20 cellular contexts compared by ENCODE assay signal in genomic region chr2:55365303-55365702, GRCh38. TPM values are rescaled to one million over a fixed set of nuclear protein-coding genes. Genes with fewer than 3 reads are reported as not detected.
A peak's percentile ranks its signal among the peaks of the same experiment; 100 is the strongest.
DNase-seq lines count a peak whose midpoint lies in the region; ATAC-seq, FAIRE-seq and TF ChIP-seq lines count a peak whose summit lies in the region.
"Had no signal": no experiment of that assay in that cellular context is flagged by ENCODE, and none has a peak within 500 bp of the region (broad histone marks: within the 10 kb centered on the region; RNA-seq: fewer than 3 reads in every experiment).

No MANE protein-coding gene starts in this region.

- H3K27ac ChIP-seq in OCI-LY1 (ENCODE audit: low read depth, low read length, poor library complexity, severe bottlenecking) (peak overlapping the region; percentile 95), caudate nucleus (ENCODE audit: low read depth, low read length) (peak overlapping the region; percentile 93)
- H3K27ac ChIP-seq: KMS-11, SJSA1 had no signal

- peaks cover 51% of the 10 kb centered on the region for H3K79me2 ChIP-seq in OCI-LY1 (ENCODE audit: insufficient read depth, low read length)

- TF ChIP-seq CTCF in OCI-LY1 (IDR thresholded peaks at IDR 0.05; ENCODE audit: low read length) (no peak), omental fat pad (IDR thresholded peaks at IDR 0.05) (no peak)

- H3K27me3 Mint-ChIP-seq in activated CD4-positive, alpha-beta memory T cell treated with anti-CD3 and anti-CD28 coated beads, Interleukin-2, amount 10 ng/mL, durations not matched to agents 7 days and 5 days, result no peaks in the 10 kb centered on the region
- H3K27me3 Mint-ChIP-seq: natural killer cell treated with Interleukin-12 subunit alpha and Interleukin-12 subunit beta and Interleukin-15 and Interleukin-18, amount 100 ng/mL, for 72 hours had no signal

- H3K4me3 ChIP-seq in OCI-LY1 (ENCODE audit: low read depth, low read length, poor library complexity, severe bottlenecking), result peak overlapping the region; percentile 65
- H3K4me3 ChIP-seq: heart right ventricle, left ventricle myocardium inferior, SJSA1, transverse colon had no signal

- no peak overlapping the region for H2AFZ ChIP-seq in OCI-LY1 (ENCODE audit: low read length)

- H3K4me1 Mint-ChIP-seq in activated CD4-positive, alpha-beta memory T cell treated with anti-CD3 and anti-CD28 coated beads, Interleukin-2, amount 10 ng/mL, durations not matched to agents 7 days and 5 days, result no peaks in the 10 kb centered on the region

- H3K4me1 ChIP-seq in OCI-LY1 (ENCODE audit: insufficient read depth, low read length, severe bottlenecking), result peaks cover 56% of the 10 kb centered on the region
- H3K4me1 ChIP-seq: SJSA1 had no signal

- no peaks in the 10 kb centered on the region for H3K36me3 Mint-ChIP-seq in activated CD4-positive, alpha-beta memory T cell treated with anti-CD3 and anti-CD28 coated beads, Interleukin-2, amount 10 ng/mL, durations not matched to agents 7 days and 5 days (ENCODE audit: low read depth)
- H3K36me3 Mint-ChIP-seq: natural killer cell treated with Interleukin-12 subunit alpha and Interleukin-12 subunit beta and Interleukin-15 and Interleukin-18, amount 100 ng/mL, for 72 hours had no signal

- peaks cover 46% of the 10 kb centered on the region for H3K36me3 ChIP-seq in OCI-LY1 (ENCODE audit: insufficient read depth, low read length)
- H3K36me3 ChIP-seq: left ventricle myocardium inferior, SJSA1, transverse colon had no signal

- peak overlapping the region; percentile 68 for H3K9ac ChIP-seq in OCI-LY1 (ENCODE audit: low read length)
- H3K9ac ChIP-seq: KMS-11 had no signal

- CTCF ChIA-PET in activated CD4-positive, alpha-beta memory T cell treated with anti-CD3 and anti-CD28 coated beads, Interleukin-2, amount 10 ng/mL, durations not matched to agents 7 days and 5 days (lab: Charles Lee), result no interaction called here

- H3F3A ChIP-seq in OCI-LY1 (ENCODE audit: insufficient read depth, low read length), result peaks cover 5% of the 10 kb centered on the region; the same call in 1 of the 2 replicates

- no peaks in the 10 kb centered on the region for H3K27me3 ChIP-seq in OCI-LY1 (ENCODE audit: insufficient read depth, low read length)
- H3K27me3 ChIP-seq: heart right ventricle, SJSA1, transverse colon had no signal

- peak overlapping the region; percentile 87 for H3K4me2 ChIP-seq in OCI-LY1 (ENCODE audit: low read length)
- H3K4me2 ChIP-seq: KMS-11 had no signal

- no peak overlapping the region for H3K27ac Mint-ChIP-seq in activated CD4-positive, alpha-beta memory T cell treated with anti-CD3 and anti-CD28 coated beads, Interleukin-2, amount 10 ng/mL, durations not matched to agents 7 days and 5 days
- H3K27ac Mint-ChIP-seq: natural killer cell treated with Interleukin-12 subunit alpha and Interleukin-12 subunit beta and Interleukin-15 and Interleukin-18, amount 100 ng/mL, for 72 hours had no signal

- ATAC-seq in omental fat pad (ENCODE audit: low FRiP score), result peak; percentile 76
- no peak for ATAC-seq in HG03097 (IDR thresholded peaks at IDR 0.05; ENCODE audit: low FRiP score, unreplicated experiment)
- ATAC-seq: heart right ventricle; natural killer cell treated with Interleukin-12 subunit alpha and Interleukin-12 subunit beta and Interleukin-15 and Interleukin-18, amount 100 ng/mL, for 72 hours had no signal

- H3K9me3 Mint-ChIP-seq in activated CD4-positive, alpha-beta memory T cell treated with anti-CD3 and anti-CD28 coated beads, Interleukin-2, amount 10 ng/mL, durations not matched to agents 7 days and 5 days, result no peaks in the 10 kb centered on the region
- H3K9me3 Mint-ChIP-seq: natural killer cell treated with Interleukin-12 subunit alpha and Interleukin-12 subunit beta and Interleukin-15 and Interleukin-18, amount 100 ng/mL, for 72 hours had no signal

- no peak overlapping the region for H3K4me3 Mint-ChIP-seq in activated CD4-positive, alpha-beta memory T cell treated with anti-CD3 and anti-CD28 coated beads, Interleukin-2, amount 10 ng/mL, durations not matched to agents 7 days and 5 days
- H3K4me3 Mint-ChIP-seq: natural killer cell treated with Interleukin-12 subunit alpha and Interleukin-12 subunit beta and Interleukin-15 and Interleukin-18, amount 100 ng/mL, for 72 hours had no signal

- no peaks in the 10 kb centered on the region for H3K9me2 ChIP-seq in OCI-LY1 (ENCODE audit: low read depth, low read length)

- H4K20me1 ChIP-seq in OCI-LY1 (ENCODE audit: insufficient read depth, low read length), result no peaks in the 10 kb centered on the region

- peak; percentile 18 for FAIRE-seq in GM18507 (lab: Jason Lieb, UNC)
- FAIRE-seq: GM12891 had no signal

- H3K9me3 ChIP-seq in OCI-LY1 (ENCODE audit: low read length), result no peaks in the 10 kb centered on the region
- H3K9me3 ChIP-seq: heart right ventricle, left ventricle myocardium inferior, SJSA1, transverse colon had no signal

- POLR2A ChIA-PET in activated CD4-positive, alpha-beta memory T cell treated with anti-CD3 and anti-CD28 coated beads, Interleukin-2, amount 10 ng/mL, durations not matched to agents 7 days and 5 days (lab: Charles Lee), result no interaction called here

- DNase-seq in GM18507 (ENCODE audit: extremely low spot score, insufficient read length, low read depth), result no peak
- no peak for DNase-seq in caudate nucleus (lab: John Stamatoyannopoulos, UW)
- DNase-seq in omental fat pad (ENCODE audit: low spot score), result no peak
- no peak for DNase-seq in NCI-H1105 treated with DMSO at 0.1 percent for 48 hours (lab: John Stamatoyannopoulos, UW)
- no peak for DNase-seq in activated CD4-positive, alpha-beta memory T cell treated with anti-CD3 and anti-CD28 coated beads, Interleukin-2, amount 10 ng/mL, durations not matched to agents 7 days and 5 days
- no peak for DNase-seq in stimulated activated naive CD4-positive, alpha-beta T cell (lab: John Stamatoyannopoulos, UW)
- DNase-seq: activated naive CD4-positive, alpha-beta T cell; central memory CD4-positive, alpha-beta T cell; DND-41; heart right ventricle; left ventricle myocardium inferior; NCI-H2081 treated with DMSO at 0.1 percent for 48 hours; retina; transverse colon had no signal

RNA-seq across cellular contexts. Expression of gene CCDC88A, which starts 54.4 kb away (rescaled TPM):
- total RNA-seq in omental fat pad, result 100 to 1,000 TPM in 1 of 4 donors, 10 to 100 TPM in 3; 38.0 to 141 (median 64.3) TPM
- total RNA-seq in activated CD4-positive, alpha-beta memory T cell treated with anti-CD3 and anti-CD28 coated beads, Interleukin-2, amount 10 ng/mL, durations not matched to agents 7 days and 5 days, result 10 to 100 TPM; 11.4 to 11.7 TPM
